ENCODE assay signal across 9 cellular contexts in genomic region chrX:129779747-129780146, GRCh38. TPM values are rescaled to one million over a fixed set of nuclear protein-coding genes. Genes with fewer than 3 reads are reported as not detected.
A peak's percentile ranks its signal among the peaks of the same experiment; 100 is the strongest.
DNase-seq lines count a peak whose midpoint lies in the region; ATAC-seq and TF ChIP-seq lines count a peak whose summit lies in the region.
"Had no signal": no experiment of that assay in that cellular context is flagged by ENCODE, and none has a peak within 500 bp of the region (broad histone marks: within the 10 kb centered on the region; RNA-seq: fewer than 3 reads in every experiment).

Gene SASH3, plus strand, starts transcription at chrX:129779949. Its CDS starts 149 bp downstream, at chrX:129780098.

- H3K27me3 Mint-ChIP-seq in activated T-cell treated with anti-CD3 and anti-CD28 coated beads, Interleukin-2, amount 50 U/mL, for 72 hours (ENCODE audit: low read depth) = no peaks in the 10 kb centered on the region

- H2AFZ ChIP-seq in Karpas-422 (ENCODE audit: low read length) = no peak within 1 kb of the TSS; the same call in 1 of the 2 replicates

- TF ChIP-seq CTCF in lower lobe of right lung (IDR thresholded peaks at IDR 0.05) = no peak

- H4K20me1 ChIP-seq in Karpas-422 (ENCODE audit: insufficient read depth, low read depth, low read length) = no peaks in the 10 kb centered on the region

- H3K4me1 ChIP-seq in Karpas-422 (ENCODE audit: low read length) = peaks cover 76% of the 10 kb centered on the region
- H3K4me1 ChIP-seq in lower lobe of right lung = no peaks in the 10 kb centered on the region
- H3K4me1 ChIP-seq: A549 had no signal

- DNase-seq in activated T-cell treated with anti-CD3 and anti-CD28 coated beads for 1 hour (ENCODE audit: low read depth) (peak; percentile 48), activated T-cell treated with anti-CD3 and anti-CD28 coated beads for 4 hours (no peak), Karpas-422 (peak; percentile 84), lower lobe of right lung (peak; percentile 82), HuH-7.5 (ENCODE audit: low spot score) (no peak), COR-L47 (lab: John Stamatoyannopoulos, UW) (no peak), NCI-H2227 treated with DMSO at 0.1 percent for 48 hours (lab: John Stamatoyannopoulos, UW) (no peak)
- peak; percentile 71 to 74 for DNase-seq in activated T-cell treated with anti-CD3 and anti-CD28 coated beads, Interleukin-2, amount 50 U/mL, for 72 hours

- H3K4me1 Mint-ChIP-seq in activated T-cell treated with anti-CD3 and anti-CD28 coated beads, Interleukin-2, amount 50 U/mL, for 72 hours (ENCODE audit: low read depth) = peaks cover 70% of the 10 kb centered on the region

- peaks cover 0 to 5% of the 10 kb centered on the region in 2 donors for H3K9me3 Mint-ChIP-seq in activated T-cell treated with anti-CD3 and anti-CD28 coated beads, Interleukin-2, amount 50 U/mL, for 72 hours

- peak within 1 kb of the TSS; percentile 70 for H3K4me3 ChIP-seq in Karpas-422 (ENCODE audit: low read length)
- peak within 1 kb of the TSS; percentile 51 for H3K4me3 ChIP-seq in lower lobe of right lung
- H3K4me3 ChIP-seq: A549 had no signal

- H3K79me2 ChIP-seq in Karpas-422 (ENCODE audit: low read length) = peaks cover 46% of the 10 kb centered on the region

- H3K36me3 ChIP-seq in Karpas-422 (ENCODE audit: insufficient read depth, low read length) (no peaks in the 10 kb centered on the region), lower lobe of right lung (no peaks in the 10 kb centered on the region)

- H3K27ac Mint-ChIP-seq in activated T-cell treated with anti-CD3 and anti-CD28 coated beads, Interleukin-2, amount 50 U/mL, for 72 hours = peak within 1 kb of the TSS; percentile 93

- no peaks in the 10 kb centered on the region for H3K9me3 ChIP-seq in Karpas-422 (ENCODE audit: low read length)
- H3K9me3 ChIP-seq in lower lobe of right lung = no peaks in the 10 kb centered on the region
- H3K9me3 ChIP-seq: A549 had no signal

- H3K27me3 ChIP-seq in Karpas-422 (ENCODE audit: low read length) (no peaks in the 10 kb centered on the region), lower lobe of right lung (ENCODE audit: low read depth) (no peaks in the 10 kb centered on the region)

- H3K9me2 ChIP-seq in Karpas-422 (replicated peaks; ENCODE audit: insufficient read depth, low read length) = no peaks in the 10 kb centered on the region

- H3K4me2 ChIP-seq in Karpas-422 (ENCODE audit: low read depth, low read length, poor library complexity, severe bottlenecking) = peak within 1 kb of the TSS; percentile 89
- H3K4me2 ChIP-seq: A549 had no signal

- intact Hi-C loops in lower lobe of right lung (cut with DNase I) = no loop called here

- ATAC-seq in activated T-cell treated with anti-CD3 and anti-CD28 coated beads, Interleukin-2, amount 50 U/mL, for 72 hours (replicated peaks in 1 of 2) = peak; percentile 38 to 56
- peak; percentile 59 to 75 for ATAC-seq in lower lobe of right lung
- ATAC-seq: A549 had no signal

- peaks cover 11 to 28% of the 10 kb centered on the region in 2 donors for H3K36me3 Mint-ChIP-seq in activated T-cell treated with anti-CD3 and anti-CD28 coated beads, Interleukin-2, amount 50 U/mL, for 72 hours (ENCODE audit: insufficient read depth in 2 of 2)

- peak within 1 kb of the TSS; percentile 89 to 94 for H3K4me3 Mint-ChIP-seq in activated T-cell treated with anti-CD3 and anti-CD28 coated beads, Interleukin-2, amount 50 U/mL, for 72 hours

- peak within 1 kb of the TSS; percentile 79 for H3K9ac ChIP-seq in Karpas-422 (ENCODE audit: low read length)

- H3K27ac ChIP-seq in Karpas-422 (ENCODE audit: low read length) (peak within 1 kb of the TSS; percentile 95), lower lobe of right lung (peak within 1 kb of the TSS; percentile 73)
- H3K27ac ChIP-seq: A549 had no signal

RNA-seq across cellular contexts. Expression of gene SASH3, which starts in this region (rescaled TPM):
- total RNA-seq in Karpas-422 (2014; rRNA removed; shearing (Covaris generic); ENCODE audit: low replicate concordance) = 63.0 and 103 TPM in 2 replicates
- total RNA-seq in activated T-cell treated with anti-CD3 and anti-CD28 coated beads, Interleukin-2, amount 50 U/mL, for 72 hours = 100 to 1,000 TPM; 148 to 166 TPM
- total RNA-seq in lower lobe of right lung = 74.9 TPM

Comparison
In these comparisons a context has a peak if more than half of its experiments do, and no peak if none do; other contexts are left out.
1. DNase-seq: peak in activated T-cell treated with anti-CD3 and anti-CD28 coated beads for 1 hour (single experiment), Karpas-422 (single experiment), activated T-cell treated with anti-CD3 and anti-CD28 coated beads, Interleukin-2, amount 50 U/mL, for 72 hours (2 of 2) and lower lobe of right lung (single experiment); none in activated T-cell treated with anti-CD3 and anti-CD28 coated beads for 4 hours (single experiment), HuH-7.5 (single experiment), COR-L47 (single experiment) and NCI-H2227 treated with DMSO at 0.1 percent for 48 hours (single experiment).